In the genomic region with DNA sequence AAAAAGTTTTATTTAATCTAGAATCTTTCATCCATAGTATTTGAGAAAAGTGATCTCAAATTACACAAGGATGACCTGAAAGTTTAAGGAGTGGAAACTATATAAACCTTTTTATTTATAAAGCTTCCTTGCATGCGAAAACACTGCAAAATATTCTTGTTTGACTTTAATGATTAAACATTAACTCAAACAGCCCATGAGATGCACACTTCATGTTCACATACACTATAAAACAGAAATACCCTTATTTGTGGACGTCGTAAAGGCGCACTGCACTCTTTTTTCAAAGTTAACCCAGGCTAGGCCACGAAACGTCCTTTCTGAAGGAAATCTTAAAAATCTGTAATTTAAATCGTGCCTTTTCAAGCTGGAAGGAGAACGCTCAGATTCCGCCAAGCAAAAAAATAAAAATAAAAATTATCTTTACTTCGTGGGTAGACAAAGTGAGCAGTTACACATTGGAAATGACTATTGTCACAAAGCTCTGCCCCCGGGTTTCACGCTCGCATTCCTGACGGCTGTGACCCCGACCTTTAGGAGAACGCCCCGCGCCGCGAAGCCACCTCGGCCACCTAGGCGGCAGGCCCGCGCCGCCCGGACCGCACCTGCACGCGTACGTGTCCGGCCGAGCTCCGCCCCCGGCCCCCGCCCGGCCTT, we compare ENCODE assay signal across 8 cellular contexts.
DNase-seq lines count a peak whose midpoint lies in the region; ATAC-seq and TF ChIP-seq lines count a peak whose summit lies in the region.

No MANE protein-coding gene starts in this region.

- H3K9ac ChIP-seq in SU-DHL-6 (ENCODE audit: low read length) = peak overlapping the region; percentile 68
- peak overlapping the region; percentile 41 for H3K9ac ChIP-seq in parathyroid adenoma

- H3K79me2 ChIP-seq in SU-DHL-6 (ENCODE audit: insufficient read depth, low read length) (peaks cover 54% of the 10 kb centered on the region), parathyroid adenoma (peaks cover 37% of the 10 kb centered on the region)

- no peak for TF ChIP-seq CTCF in SU-DHL-6 (IDR thresholded peaks at IDR 0.05; ENCODE audit: insufficient read depth, low read length, poor library complexity, severe bottlenecking)
- TF ChIP-seq CTCF in epithelial cell of esophagus (IDR thresholded peaks at IDR 0.05; ENCODE audit: insufficient read depth, low read depth, low read length, missing control alignments) = no peak
- no peak for TF ChIP-seq CTCF in parathyroid adenoma (IDR thresholded peaks at IDR 0.05)

- H3K9me3 ChIP-seq in HAP-1 (no peaks in the 10 kb centered on the region), SU-DHL-6 (ENCODE audit: insufficient read depth, low read length) (no peaks in the 10 kb centered on the region), parathyroid adenoma (ENCODE audit: control insufficient read depth, low read length) (no peaks in the 10 kb centered on the region)

- H3K27me3 ChIP-seq in HAP-1 (ENCODE audit: low read depth) = no peaks in the 10 kb centered on the region
- no peaks in the 10 kb centered on the region for H3K27me3 ChIP-seq in SU-DHL-6 (ENCODE audit: low read length)
- no peaks in the 10 kb centered on the region for H3K27me3 ChIP-seq in parathyroid adenoma (ENCODE audit: control insufficient read depth, insufficient read depth, low read length)

- peak overlapping the region; percentile 100 for H3K4me2 ChIP-seq in SU-DHL-6 (ENCODE audit: low read depth, low read length, poor library complexity, severe bottlenecking)
- peak overlapping the region; percentile 39 for H3K4me2 ChIP-seq in parathyroid adenoma (ENCODE audit: low read length)

- peak overlapping the region; percentile 65 for H3K27ac ChIP-seq in SU-DHL-6 (ENCODE audit: low read depth, low read length)
- peak overlapping the region; percentile 91 for H3K27ac ChIP-seq in parathyroid adenoma

- no peaks in the 10 kb centered on the region for H3K9me2 ChIP-seq in SU-DHL-6 (replicated peaks; ENCODE audit: insufficient read depth, low read length)

- H3K4me3 ChIP-seq in HAP-1 (peak overlapping the region; percentile 89), SU-DHL-6 (ENCODE audit: insufficient read depth, low read length, poor library complexity, severe bottlenecking) (peak overlapping the region; percentile 65), epithelial cell of esophagus (ENCODE audit: low read length) (peak overlapping the region; percentile 77), parathyroid adenoma (ENCODE audit: low read depth, low read length) (peak overlapping the region; percentile 74)

- DNase-seq in HAP-1 (ENCODE audit: low spot score in 2 of 2) (no peak), epithelial cell of esophagus (ENCODE audit: low read depth) (no peak), HuH-7 (ENCODE audit: low spot score) (no peak)

- H3K4me1 ChIP-seq in HAP-1 = peaks cover 12% of the 10 kb centered on the region
- H3K4me1 ChIP-seq in parathyroid adenoma = peaks cover 2% of the 10 kb centered on the region

- ATAC-seq in HG03097 (IDR thresholded peaks at IDR 0.05; ENCODE audit: low FRiP score, unreplicated experiment) = no peak
- no peak for ATAC-seq in GM19467 (IDR thresholded peaks at IDR 0.05; ENCODE audit: unreplicated experiment)
- no peak for ATAC-seq in GM19455 (IDR thresholded peaks at IDR 0.05; ENCODE audit: unreplicated experiment)

- H3K36me3 ChIP-seq in HAP-1 (replicated peaks) (peaks cover 29% of the 10 kb centered on the region), SU-DHL-6 (ENCODE audit: low read length) (peaks cover 2% of the 10 kb centered on the region; the same call in 1 of the 2 replicates), parathyroid adenoma (ENCODE audit: control insufficient read depth, insufficient read depth, low read length) (no peaks in the 10 kb centered on the region)

- H4K20me1 ChIP-seq in SU-DHL-6 (ENCODE audit: low read depth, low read length) = peaks cover 11% of the 10 kb centered on the region; the same call in 1 of the 2 replicates

- in situ Hi-C loops in HAP-1 (cut with MboI; ENCODE audit: low sequenced_read_pairs) = loop anchor here (25.0 kb wide), 1 partner anchor 905 kb away; a partner anchor contains a TSS

- H2AFZ ChIP-seq in SU-DHL-6 (ENCODE audit: low read depth, low read length, severe bottlenecking) (no peak overlapping the region), parathyroid adenoma (peak overlapping the region; percentile 64)

- peaks cover 15% of the 10 kb centered on the region for H3F3A ChIP-seq in SU-DHL-6 (ENCODE audit: insufficient read depth)
